Comparison of ENCODE assay signal across 8 cellular contexts in genomic region chr19:56120371-56121179, GRCh38. TPM values are rescaled to one million over a fixed set of nuclear protein-coding genes. Genes with fewer than 3 reads are reported as not detected.
DNase-seq lines count a peak whose midpoint lies in the region; ATAC-seq and TF ChIP-seq lines count a peak whose summit lies in the region.

No MANE protein-coding gene starts in this region.

- no peaks in the 10 kb centered on the region for H3K9me3 Mint-ChIP-seq in activated B cell treated with CpG ODN at 0.5 μM for 24 hours

- TF ChIP-seq CTCF in GM12873 (IDR thresholded peaks at IDR 0.05; ENCODE audit: insufficient read depth, low read depth, low read length, missing control alignments) = peak; percentile 8
- TF ChIP-seq CTCF in activated B cell treated with CpG ODN at 0.5 μM for 24 hours (IDR thresholded peaks at IDR 0.05) = no peak

- peak overlapping the region; percentile 91 for H3K4me3 Mint-ChIP-seq in activated B cell treated with CpG ODN at 0.5 μM for 24 hours

- H3K36me3 Mint-ChIP-seq in activated B cell treated with CpG ODN at 0.5 μM for 24 hours (ENCODE audit: low read depth) = peaks cover 5% of the 10 kb centered on the region

- H3K27ac Mint-ChIP-seq in activated B cell treated with CpG ODN at 0.5 μM for 24 hours = peak overlapping the region; percentile 95

- no peaks in the 10 kb centered on the region for H3K27me3 Mint-ChIP-seq in activated B cell treated with CpG ODN at 0.5 μM for 24 hours

- H3K4me1 Mint-ChIP-seq in activated B cell treated with CpG ODN at 0.5 μM for 24 hours = peaks cover 47% of the 10 kb centered on the region

- DNase-seq in NCI-H1694 treated with DMSO at 0.1 percent for 48 hours (lab: John Stamatoyannopoulos, UW) (peak; percentile 46), activated B cell treated with CpG ODN at 0.5 μM for 24 hours (peak; percentile 85), kidney tubule cell (ENCODE audit: low spot score) (peak; percentile 87)
- DNase-seq in central memory CD4-positive, alpha-beta T cell = peak; percentile 79
- DNase-seq in stimulated activated CD4-positive, alpha-beta T cell treated with anti-CD3 and anti-CD28 coated beads, Interleukin-1b, Interleukin-23, amount 100 ng/mL, for 24 hours (ENCODE audit: low read depth in 4 of 4, low spot score in 1 of 4) = peak; percentile 53 to 72 (median 70)

- POLR2A ChIA-PET in activated B cell treated with CpG ODN at 0.5 μM for 24 hours (lab: Charles Lee) = interaction anchor here (0.6 to 2.9 kb wide), 17 partner anchors 9 to 1931 kb away, joined by 3 to 51 read pairs (median 4); partner anchors contain the start of genes FIZ1, MBOAT7, U2AF2 and ZNF444

- intact Hi-C loops in activated B cell treated with CpG ODN at 0.5 μM for 24 hours (cut with micrococcal nuclease) = loop anchor here (1.0 to 2.0 kb wide), 10 partner anchors 9 to 644 kb away; partner anchors contain the start of genes EPN1, U2AF2, ZNF444 and ZNF628

- ATAC-seq in HG02610 (IDR thresholded peaks at IDR 0.05; ENCODE audit: unreplicated experiment) (peak; percentile 21), activated B cell treated with CpG ODN at 0.5 μM for 24 hours (ENCODE audit: low read depth) (peak; percentile 38), HG03469 (IDR thresholded peaks at IDR 0.05; ENCODE audit: unreplicated experiment) (no peak)

- CTCF ChIA-PET in activated B cell treated with CpG ODN at 0.5 μM for 24 hours (lab: Charles Lee) = no interaction called here

RNA-seq across cellular contexts. Expression of gene ZNF787, which starts 0.5 kb away (rescaled TPM):
- 40.8 and 42.3 TPM in 2 replicates for total RNA-seq in activated B cell treated with CpG ODN at 0.5 μM for 24 hours

RNA-seq across cellular contexts. Expression of gene ZNF444, which starts 20.5 kb away (rescaled TPM):
- total RNA-seq in activated B cell treated with CpG ODN at 0.5 μM for 24 hours = 28.1 and 32.1 TPM in 2 replicates

RNA-seq across cellular contexts. Expression of gene GALP, which starts 55.2 kb away (rescaled TPM):
- total RNA-seq in activated B cell treated with CpG ODN at 0.5 μM for 24 hours = not detected in 2 replicates
